Comparison of ENCODE assay signal across 1 cellular context in the genomic region with DNA sequence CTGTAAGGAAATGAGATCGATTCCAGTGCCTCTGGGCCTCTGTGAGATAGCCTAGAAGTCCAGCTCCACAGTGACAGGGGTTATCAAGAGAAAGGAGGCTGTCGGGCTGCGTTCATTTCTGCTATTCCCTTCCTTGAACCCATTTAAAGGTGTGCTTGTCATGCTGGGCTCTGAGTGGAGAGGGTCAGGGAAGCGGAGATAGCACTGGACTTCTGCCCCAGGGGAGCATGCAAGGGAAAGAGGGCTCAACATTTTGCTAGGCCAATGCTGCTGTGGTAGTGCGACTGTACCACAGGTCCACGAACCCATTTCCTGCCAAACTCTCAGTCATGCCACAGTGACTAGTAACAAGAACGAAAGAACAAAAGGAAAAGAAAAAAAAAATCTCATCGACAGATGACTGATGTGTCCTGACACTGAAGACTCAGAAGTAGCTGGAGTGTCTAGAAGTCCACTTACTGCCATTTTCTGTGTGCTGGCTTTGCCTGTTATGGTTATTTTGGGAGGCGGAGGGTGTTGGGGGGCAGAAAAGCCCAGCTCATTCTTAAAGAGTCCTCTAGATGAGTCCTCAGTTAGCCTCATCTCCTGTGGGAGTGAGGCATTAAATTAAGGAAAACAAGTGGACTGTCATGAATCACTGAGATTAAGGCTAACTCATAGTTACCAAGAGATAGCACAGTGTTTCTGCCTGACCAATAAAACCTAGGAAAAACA.
TF ChIP-seq lines count a peak whose summit lies in the region.

No MANE protein-coding gene starts in this region.

TF ChIP-seq in liver, 16 proteins besides CTCF, POLR2A, EP300 and RAD21 (continued from another document):
- TF ChIP-seq, protein P1, sequence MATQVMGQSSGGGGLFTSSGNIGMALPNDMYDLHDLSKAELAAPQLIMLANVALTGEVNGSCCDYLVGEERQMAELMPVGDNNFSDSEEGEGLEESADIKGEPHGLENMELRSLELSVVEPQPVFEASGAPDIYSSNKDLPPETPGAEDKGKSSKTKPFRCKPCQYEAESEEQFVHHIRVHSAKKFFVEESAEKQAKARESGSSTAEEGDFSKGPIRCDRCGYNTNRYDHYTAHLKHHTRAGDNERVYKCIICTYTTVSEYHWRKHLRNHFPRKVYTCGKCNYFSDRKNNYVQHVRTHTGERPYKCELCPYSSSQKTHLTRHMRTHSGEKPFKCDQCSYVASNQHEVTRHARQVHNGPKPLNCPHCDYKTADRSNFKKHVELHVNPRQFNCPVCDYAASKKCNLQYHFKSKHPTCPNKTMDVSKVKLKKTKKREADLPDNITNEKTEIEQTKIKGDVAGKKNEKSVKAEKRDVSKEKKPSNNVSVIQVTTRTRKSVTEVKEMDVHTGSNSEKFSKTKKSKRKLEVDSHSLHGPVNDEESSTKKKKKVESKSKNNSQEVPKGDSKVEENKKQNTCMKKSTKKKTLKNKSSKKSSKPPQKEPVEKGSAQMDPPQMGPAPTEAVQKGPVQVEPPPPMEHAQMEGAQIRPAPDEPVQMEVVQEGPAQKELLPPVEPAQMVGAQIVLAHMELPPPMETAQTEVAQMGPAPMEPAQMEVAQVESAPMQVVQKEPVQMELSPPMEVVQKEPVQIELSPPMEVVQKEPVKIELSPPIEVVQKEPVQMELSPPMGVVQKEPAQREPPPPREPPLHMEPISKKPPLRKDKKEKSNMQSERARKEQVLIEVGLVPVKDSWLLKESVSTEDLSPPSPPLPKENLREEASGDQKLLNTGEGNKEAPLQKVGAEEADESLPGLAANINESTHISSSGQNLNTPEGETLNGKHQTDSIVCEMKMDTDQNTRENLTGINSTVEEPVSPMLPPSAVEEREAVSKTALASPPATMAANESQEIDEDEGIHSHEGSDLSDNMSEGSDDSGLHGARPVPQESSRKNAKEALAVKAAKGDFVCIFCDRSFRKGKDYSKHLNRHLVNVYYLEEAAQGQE (IDR thresholded peaks at IDR 0.05): no peak
- TF ChIP-seq FOXA1 (IDR thresholded peaks at IDR 0.05): no peak
